In genomic region chr2:23622466-23622865, GRCh38 we compare ENCODE assay signal across 28 cellular contexts.
"Had no signal": no experiment of that assay in that cellular context is flagged by ENCODE, and none has a peak within 500 bp of the region (broad histone marks: within the 10 kb centered on the region; RNA-seq: fewer than 3 reads in every experiment).

No MANE protein-coding gene starts in this region.

- H3K36me3 Mint-ChIP-seq: activated CD8-positive, alpha-beta memory T cell treated with anti-CD3 and anti-CD28 coated beads, Interleukin-2, amount 10 ng/mL, durations not matched to agents 7 days and 5 days had no signal

- H3K4me3 Mint-ChIP-seq: activated B cell treated with CpG ODN at 0.5 μM for 24 hours; activated CD4-positive, alpha-beta T cell treated with anti-CD3 and anti-CD28 coated beads, Interleukin-2, amount 10 ng/mL, durations not matched to agents 24 days and 14 days; activated CD8-positive, alpha-beta memory T cell treated with anti-CD3 and anti-CD28 coated beads, Interleukin-2, amount 10 ng/mL, durations not matched to agents 7 days and 5 days; activated naive CD8-positive, alpha-beta T cell treated with anti-CD3 and anti-CD28 coated beads, Interleukin-2, amount 50 U/mL, for 24 hours; activated T-cell treated with anti-CD3 and anti-CD28 coated beads, Interleukin-2, amount 50 U/mL, for 24 hours; activated T-helper 1 cell treated with anti-CD3 and anti-CD28 coated beads, Interleukin-12 subunit alpha, Interleukin-12 subunit beta, Interleukin-2, Interleukin-4 antibody, amounts not matched to agents 30 ng/mL and 10 ng/mL and 1 ng/mL, durations not matched to agents 14 hours and 24 hours and 36 hours; central memory CD8-positive, alpha-beta T cell had no signal

- H3K9me3 ChIP-seq: ascending aorta, body of pancreas had no signal

- H3K4me1 ChIP-seq: body of pancreas had no signal

- H3K27me3 ChIP-seq: ascending aorta, body of pancreas, MG63, SJSA1 had no signal

- H3K4me1 Mint-ChIP-seq: activated B cell treated with CpG ODN at 0.5 μM for 24 hours; activated CD4-positive, alpha-beta T cell treated with anti-CD3 and anti-CD28 coated beads, Interleukin-2, amount 10 ng/mL, durations not matched to agents 24 days and 14 days; activated CD8-positive, alpha-beta memory T cell treated with anti-CD3 and anti-CD28 coated beads, Interleukin-2, amount 10 ng/mL, durations not matched to agents 7 days and 5 days; activated naive CD8-positive, alpha-beta T cell treated with anti-CD3 and anti-CD28 coated beads, Interleukin-2, amount 50 U/mL, for 24 hours; central memory CD8-positive, alpha-beta T cell had no signal

- DNase-seq: activated B cell treated with CpG ODN at 0.5 μM for 24 hours; activated CD4-positive, alpha-beta T cell treated with anti-CD3 and anti-CD28 coated beads for 1 hour; activated CD4-positive, alpha-beta T cell treated with anti-CD3 and anti-CD28 coated beads, Interleukin-2, amount 10 ng/mL, durations not matched to agents 24 days and 14 days; activated CD4-positive, alpha-beta T cell treated with anti-CD3 and anti-CD28 coated beads, Interleukin-2, amount 50 U/mL, for 48 hours; activated CD8-positive, alpha-beta memory T cell treated with anti-CD3 and anti-CD28 coated beads, Interleukin-2, amount 10 ng/mL, durations not matched to agents 7 days and 5 days; activated effector memory CD4-positive, alpha-beta T cell treated with Interleukin-2 at 50 U/mL for 16 hours; activated naive CD4-positive, alpha-beta T cell; activated naive CD8-positive, alpha-beta T cell treated with anti-CD3 and anti-CD28 coated beads, Interleukin-2, amount 50 U/mL, for 24 hours; activated T-cell treated with anti-CD3 and anti-CD28 coated beads, Interleukin-2, amount 50 U/mL, for 24 hours; amniotic stem cell; body of pancreas; MG63; MV-4-11; NCI-H1105; NCI-H1436; NCI-H187 treated with DMSO at 0.1 percent for 48 hours; NCI-H2081 treated with DMSO at 0.1 percent for 48 hours; NCI-H226; NCI-H526 treated with DMSO at 0.1 percent for 48 hours; NCI-H82; SW 1271 had no signal

- H3K36me3 ChIP-seq: ascending aorta, MG63, SJSA1 had no signal

- H3K27me3 Mint-ChIP-seq: activated B cell treated with CpG ODN at 0.5 μM for 24 hours; activated CD4-positive, alpha-beta T cell treated with anti-CD3 and anti-CD28 coated beads, Interleukin-2, amount 10 ng/mL, durations not matched to agents 24 days and 14 days; activated CD8-positive, alpha-beta memory T cell treated with anti-CD3 and anti-CD28 coated beads, Interleukin-2, amount 10 ng/mL, durations not matched to agents 7 days and 5 days; activated naive CD8-positive, alpha-beta T cell treated with anti-CD3 and anti-CD28 coated beads, Interleukin-2, amount 50 U/mL, for 24 hours; activated T-cell treated with anti-CD3 and anti-CD28 coated beads, Interleukin-2, amount 50 U/mL, for 24 hours had no signal

- H3K9ac ChIP-seq: KMS-11 had no signal

- H3K27ac Mint-ChIP-seq: activated B cell treated with CpG ODN at 0.5 μM for 24 hours; activated CD4-positive, alpha-beta T cell treated with anti-CD3 and anti-CD28 coated beads, Interleukin-2, amount 10 ng/mL, durations not matched to agents 24 days and 14 days; activated CD8-positive, alpha-beta memory T cell treated with anti-CD3 and anti-CD28 coated beads, Interleukin-2, amount 10 ng/mL, durations not matched to agents 7 days and 5 days; activated naive CD4-positive, alpha-beta T cell treated with anti-CD3 and anti-CD28 coated beads, Interleukin-2, amount 50 U/mL, for 72 hours; activated naive CD8-positive, alpha-beta T cell treated with anti-CD3 and anti-CD28 coated beads, Interleukin-2, amount 50 U/mL, for 24 hours; activated T-cell treated with anti-CD3 and anti-CD28 coated beads, Interleukin-2, amount 50 U/mL, for 24 hours; activated T-helper 1 cell treated with anti-CD3 and anti-CD28 coated beads, Interleukin-12 subunit alpha, Interleukin-12 subunit beta, Interleukin-2, Interleukin-4 antibody, amounts not matched to agents 30 ng/mL and 10 ng/mL and 1 ng/mL, durations not matched to agents 14 hours and 24 hours and 36 hours had no signal

- H3K4me3 ChIP-seq: ascending aorta, body of pancreas, MG63, SJSA1 had no signal

- ATAC-seq: activated CD8-positive, alpha-beta memory T cell treated with anti-CD3 and anti-CD28 coated beads, Interleukin-2, amount 10 ng/mL, durations not matched to agents 7 days and 5 days; activated naive CD4-positive, alpha-beta T cell treated with anti-CD3 and anti-CD28 coated beads, Interleukin-2, amount 50 U/mL, for 72 hours; activated naive CD8-positive, alpha-beta T cell treated with anti-CD3 and anti-CD28 coated beads, Interleukin-2, amount 50 U/mL, for 24 hours; body of pancreas; SK-N-SH treated with all-trans-retinoic acid at 6 μM for 48 hours had no signal

- H3K27ac ChIP-seq: ascending aorta, body of pancreas, KMS-11, SJSA1 had no signal
